In the genomic region with DNA sequence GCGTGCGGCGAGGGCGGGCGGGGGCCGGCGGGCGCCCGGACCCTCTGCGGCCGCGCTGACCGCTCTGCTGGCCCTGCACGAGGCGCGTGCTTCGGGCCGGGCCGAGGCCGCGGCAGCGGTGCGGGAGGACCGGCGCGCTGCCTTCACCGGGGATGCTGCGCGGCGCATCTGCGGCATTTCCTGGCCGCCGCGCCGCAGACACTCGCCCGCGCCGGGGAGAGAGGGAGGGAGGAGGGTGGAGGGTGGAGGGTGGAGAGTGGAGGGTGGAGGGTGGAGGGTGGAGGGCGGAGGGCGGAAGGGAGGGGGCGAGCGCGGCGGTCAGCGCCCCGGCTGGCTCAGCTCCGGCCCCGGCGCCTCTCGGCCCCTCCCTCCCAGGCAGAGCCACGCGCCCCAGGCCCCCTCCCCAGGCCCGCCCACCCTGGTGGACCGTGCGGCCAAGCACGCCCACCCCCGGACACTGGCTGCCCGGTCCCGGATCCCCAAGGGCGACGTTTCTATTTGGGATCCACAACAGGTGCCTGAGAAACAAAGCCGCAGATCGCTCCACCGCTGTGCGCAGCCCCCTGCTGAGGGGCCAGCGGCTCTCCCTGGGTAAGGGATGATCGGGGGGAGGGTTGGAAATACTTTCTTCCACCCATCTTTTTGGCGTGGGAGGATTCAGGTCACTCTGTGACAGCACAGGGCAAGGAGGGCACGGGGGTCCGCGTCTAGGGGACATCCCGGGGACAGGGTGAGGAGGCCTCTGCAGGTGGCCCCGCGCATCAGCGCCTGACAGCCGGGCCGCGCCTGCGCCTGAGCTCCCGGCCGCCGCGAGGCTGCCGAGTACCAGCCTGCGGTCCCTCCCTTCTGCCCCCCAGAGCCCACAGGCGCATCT, we compare ENCODE assay signal across 7 cellular contexts.
A peak's percentile ranks its signal among the peaks of the same experiment; 100 is the strongest.
DNase-seq lines count a peak whose midpoint lies in the region; ATAC-seq and TF ChIP-seq lines count a peak whose summit lies in the region.

No MANE protein-coding gene starts in this region.

- H3K4me3 ChIP-seq in iPS-18a (ENCODE audit: low read length) = peak overlapping the region; percentile 98
- H3K4me3 ChIP-seq in skeletal muscle satellite cell (ENCODE audit: low read length) = peak overlapping the region; percentile 94

- peak; percentile 84 for DNase-seq in GM13977 (ENCODE audit: low spot score)
- peak; percentile 80 for DNase-seq in NCI-H1092 treated with DMSO at 0.1 percent for 48 hours (lab: John Stamatoyannopoulos, UW)
- peak in 32 of 34 experiments; percentile 12 to 66 (median 42) for DNase-seq in T-cell

- H3K9me3 ChIP-seq in iPS-18a (ENCODE audit: control insufficient read depth, low read depth, low read length) (no peaks in the 10 kb centered on the region), skeletal muscle satellite cell (replicated peaks; ENCODE audit: low read length) (no peaks in the 10 kb centered on the region)

- H3K4me2 ChIP-seq in skeletal muscle satellite cell (ENCODE audit: low read length) = peak overlapping the region; percentile 93

- ATAC-seq in HG02610 (IDR thresholded peaks at IDR 0.05; ENCODE audit: unreplicated experiment) (peak; percentile 88), T-cell (replicated peaks in 1 of 4) (peak; percentile 86 to 96 (median 87))

- H3K27ac Mint-ChIP-seq in T-cell (no peak overlapping the region), brain (peak overlapping the region; percentile 71 to 92 (median 90))

- no peaks in the 10 kb centered on the region for H3K27me3 ChIP-seq in iPS-18a (ENCODE audit: control insufficient read depth, insufficient read depth, low read length)
- H3K27me3 ChIP-seq in skeletal muscle satellite cell (ENCODE audit: control insufficient read depth, insufficient read depth, low read length) = no peaks in the 10 kb centered on the region

- no peak overlapping the region for H3K27ac ChIP-seq in iPS-18a (ENCODE audit: low read length)

- H3K27me3 Mint-ChIP-seq in T-cell (peaks cover 36 to 57% of the 10 kb centered on the region in 2 donors), brain (peaks cover 12% of the 10 kb centered on the region)

- H3K36me3 Mint-ChIP-seq in T-cell (no peaks in the 10 kb centered on the region), brain (no peaks in the 10 kb centered on the region)

- POLR2A ChIA-PET in T-cell (lab: Charles Lee) = no interaction called here

- peak; percentile 68 for TF ChIP-seq CTCF in GM13977 (IDR thresholded peaks at IDR 0.05; ENCODE audit: extremely low read depth, insufficient read depth, missing control alignments)
- peak; percentile 57 to 74 for TF ChIP-seq CTCF in brain (conservative IDR thresholded peaks at IDR 0.05)

- peaks cover 29% of the 10 kb centered on the region for H3K4me1 ChIP-seq in iPS-18a (ENCODE audit: control insufficient read depth, low read depth, low read length)
- H3K4me1 ChIP-seq in skeletal muscle satellite cell (ENCODE audit: control insufficient read depth, insufficient read depth, low read length) = peaks cover 19% of the 10 kb centered on the region

- H3K36me3 ChIP-seq in iPS-18a (ENCODE audit: control insufficient read depth, low read depth, low read length) = no peaks in the 10 kb centered on the region
- no peaks in the 10 kb centered on the region for H3K36me3 ChIP-seq in skeletal muscle satellite cell (ENCODE audit: insufficient read depth, low read length)

- CTCF ChIA-PET in T-cell (lab: Charles Lee) = no interaction called here

- H3K4me3 Mint-ChIP-seq in T-cell (peak overlapping the region; percentile 59 to 87 (median 69)), brain (peak overlapping the region; percentile 86 to 96 (median 90))

- in situ Hi-C loops in GM13977 (cut with MboI; ENCODE audit: low pct_unique_long_range_greater_than_20kb, low sequenced_read_pairs, unreplicated experiment) = loop anchor here (10.0 kb wide), 1 partner anchor 79 kb away; no protein-coding TSS in a partner anchor

- peak overlapping the region; percentile 70 for H3K9ac ChIP-seq in iPS-18a (ENCODE audit: low read length)
- peak overlapping the region; percentile 94 for H3K9ac ChIP-seq in skeletal muscle satellite cell (ENCODE audit: low read depth, low read length)

- H3K4me1 Mint-ChIP-seq in T-cell (peaks cover 5 to 9% (median 9%) of the 10 kb centered on the region in 3 donors), brain (peaks cover 61% of the 10 kb centered on the region)

- H3K9me3 Mint-ChIP-seq in T-cell (no peaks in the 10 kb centered on the region), brain (no peaks in the 10 kb centered on the region)

Comparison
In these comparisons a context has a peak if more than half of its experiments do, and no peak if none do; other contexts are left out.
1. H3K27ac Mint-ChIP-seq: peak in brain (5 of 5); none in T-cell (0 of 2).
2. Peak in every context shown above with its lines, with median percentiles within 50 percentile points of each other: DNase-seq.